29 cellular contexts compared by ENCODE assay signal in the genomic region with DNA sequence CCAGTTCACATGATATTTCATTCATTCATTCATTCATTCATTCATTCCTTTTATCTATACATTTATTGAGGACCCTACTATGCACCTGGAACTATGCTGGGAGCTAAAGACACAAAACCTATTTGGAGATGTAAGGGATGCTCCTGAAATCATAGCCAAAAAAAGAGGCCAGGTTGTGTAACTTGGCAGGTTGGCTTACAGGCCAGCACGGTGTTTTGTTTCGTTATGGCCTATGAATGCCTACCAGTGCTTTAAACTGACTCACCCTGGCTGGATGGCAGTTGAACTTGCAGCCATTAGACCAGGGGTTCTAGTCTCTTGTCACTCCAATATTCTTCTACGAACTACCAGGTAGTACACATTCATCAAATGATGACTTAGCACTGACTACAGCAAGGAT.
"Had no signal": no experiment of that assay in that cellular context is flagged by ENCODE, and none has a peak within 500 bp of the region (broad histone marks: within the 10 kb centered on the region; RNA-seq: fewer than 3 reads in every experiment).

No MANE protein-coding gene starts in this region.

- DNase-seq: activated CD4-positive, alpha-beta memory T cell treated with anti-CD3 and anti-CD28 coated beads, Interleukin-2, amount 10 ng/mL, durations not matched to agents 7 days and 5 days; activated CD4-positive, alpha-beta T cell treated with anti-CD3 and anti-CD28 coated beads for 1 hour; activated CD4-positive, alpha-beta T cell treated with anti-CD3 and anti-CD28 coated beads, Interleukin-2, amount 10 ng/mL, durations not matched to agents 7 days and 5 days; activated CD8-positive, alpha-beta memory T cell treated with anti-CD3 and anti-CD28 coated beads, Interleukin-2, amount 50 U/mL, for 48 hours; activated gamma-delta T cell treated with Interleukin-2 at 50 U/mL for 16 hours; activated naive CD4-positive, alpha-beta T cell treated with anti-CD3 and anti-CD28 coated beads, Interleukin-2, amount 50 U/mL, for 16 hours; activated T-cell treated with anti-CD3 and anti-CD28 coated beads, Interleukin-2, amount 50 U/mL, for 24 hours; amniotic stem cell; brain microvascular endothelial cell; caudate nucleus; dermis blood vessel endothelial cell; effector CD4-positive, alpha-beta T cell; esophagus squamous epithelium; islet precursor cell; left ventricle myocardium superior; mucosa of descending colon; stimulated activated naive CD8-positive, alpha-beta T cell treated with anti-CD3 and anti-CD28 coated beads, Interleukin-15, Interleukin-2, amounts not matched to agents 100 U/mL and 50 U/mL, for 24 hours; T-helper 2 cell; testis; transverse colon; uterus had no signal

- H3K36me3 ChIP-seq: brain microvascular endothelial cell, neutrophil, transverse colon, uterus had no signal

- H3K27me3 Mint-ChIP-seq: activated CD4-positive, alpha-beta memory T cell treated with anti-CD3 and anti-CD28 coated beads, Interleukin-2, amount 10 ng/mL, durations not matched to agents 7 days and 5 days; activated CD4-positive, alpha-beta T cell treated with anti-CD3 and anti-CD28 coated beads, Interleukin-2, amount 10 ng/mL, durations not matched to agents 7 days and 5 days; activated T-cell treated with anti-CD3 and anti-CD28 coated beads, Interleukin-2, amount 50 U/mL, for 24 hours had no signal

- H3K4me3 Mint-ChIP-seq: activated CD4-positive, alpha-beta memory T cell treated with anti-CD3 and anti-CD28 coated beads, Interleukin-2, amount 10 ng/mL, durations not matched to agents 7 days and 5 days; activated CD4-positive, alpha-beta T cell treated with anti-CD3 and anti-CD28 coated beads, Interleukin-2, amount 10 ng/mL, durations not matched to agents 7 days and 5 days; activated T-cell treated with anti-CD3 and anti-CD28 coated beads, Interleukin-2, amount 50 U/mL, for 24 hours; natural killer cell treated with Interleukin-12 subunit alpha and Interleukin-12 subunit beta and Interleukin-15 and Interleukin-18, amount 100 ng/mL, for 72 hours had no signal

- H3K4me1 ChIP-seq: esophagus squamous epithelium, uterus had no signal

- H3K27ac Mint-ChIP-seq: activated CD4-positive, alpha-beta memory T cell treated with anti-CD3 and anti-CD28 coated beads, Interleukin-2, amount 10 ng/mL, durations not matched to agents 7 days and 5 days; activated CD4-positive, alpha-beta T cell treated with anti-CD3 and anti-CD28 coated beads, Interleukin-2, amount 10 ng/mL, durations not matched to agents 7 days and 5 days; activated T-cell treated with anti-CD3 and anti-CD28 coated beads, Interleukin-2, amount 50 U/mL, for 24 hours; natural killer cell treated with Interleukin-12 subunit alpha and Interleukin-12 subunit beta and Interleukin-15 and Interleukin-18, amount 100 ng/mL, for 72 hours had no signal

- H3K4me3 ChIP-seq: esophagus squamous epithelium, hepatocyte, mucosa of descending colon, testis, transverse colon, uterus had no signal

- H3K4me1 Mint-ChIP-seq: activated CD4-positive, alpha-beta memory T cell treated with anti-CD3 and anti-CD28 coated beads, Interleukin-2, amount 10 ng/mL, durations not matched to agents 7 days and 5 days; activated CD4-positive, alpha-beta T cell treated with anti-CD3 and anti-CD28 coated beads, Interleukin-2, amount 10 ng/mL, durations not matched to agents 7 days and 5 days had no signal

- ATAC-seq: left ventricle myocardium superior; mucosa of descending colon; natural killer cell treated with Interleukin-12 subunit alpha and Interleukin-12 subunit beta and Interleukin-15 and Interleukin-18, amount 100 ng/mL, for 72 hours; stimulated activated naive CD8-positive, alpha-beta T cell treated with anti-CD3 and anti-CD28 coated beads, Interleukin-15, Interleukin-2, amounts not matched to agents 100 U/mL and 50 U/mL, for 24 hours had no signal

- H3K9me3 Mint-ChIP-seq: activated CD4-positive, alpha-beta memory T cell treated with anti-CD3 and anti-CD28 coated beads, Interleukin-2, amount 10 ng/mL, durations not matched to agents 7 days and 5 days; activated CD4-positive, alpha-beta T cell treated with anti-CD3 and anti-CD28 coated beads, Interleukin-2, amount 10 ng/mL, durations not matched to agents 7 days and 5 days; activated T-cell treated with anti-CD3 and anti-CD28 coated beads, Interleukin-2, amount 50 U/mL, for 24 hours; natural killer cell treated with Interleukin-12 subunit alpha and Interleukin-12 subunit beta and Interleukin-15 and Interleukin-18, amount 100 ng/mL, for 72 hours had no signal

- H3K9me3 ChIP-seq: esophagus squamous epithelium, mucosa of descending colon, neutrophil, testis, transverse colon, uterus had no signal

- H3K36me3 Mint-ChIP-seq: natural killer cell treated with Interleukin-12 subunit alpha and Interleukin-12 subunit beta and Interleukin-15 and Interleukin-18, amount 100 ng/mL, for 72 hours had no signal

- H3K27me3 ChIP-seq: brain microvascular endothelial cell, esophagus squamous epithelium, hepatocyte, testis, transverse colon, uterus had no signal

- H3K27ac ChIP-seq: brain microvascular endothelial cell, epithelial cell of prostate, esophagus squamous epithelium, hepatocyte, neutrophil, testis, transverse colon, uterus had no signal

- FAIRE-seq: astrocyte, colon, endometrium, frontal cortex had no signal
